8 cellular contexts compared by ENCODE assay signal in genomic region chr21:15064576-15065380, GRCh38. TPM values are rescaled to one million over a fixed set of nuclear protein-coding genes. Genes with fewer than 3 reads are reported as not detected.
DNase-seq lines count a peak whose midpoint lies in the region; ATAC-seq, FAIRE-seq and TF ChIP-seq lines count a peak whose summit lies in the region.

NRIP1 (minus strand) TSS chr21:15065000; CDS start chr21:14968192, 96,808 bp downstream.

- H3K36me3 ChIP-seq in OCI-LY1 (ENCODE audit: insufficient read depth, low read length) = no peaks in the 10 kb centered on the region

- peak; percentile 76 for ATAC-seq in HG03457 (IDR thresholded peaks at IDR 0.05; ENCODE audit: unreplicated experiment)

- H3K9me2 ChIP-seq in OCI-LY1 (ENCODE audit: low read depth, low read length) = no peaks in the 10 kb centered on the region

- H3F3A ChIP-seq in OCI-LY1 (ENCODE audit: insufficient read depth, low read length) = no peaks in the 10 kb centered on the region

- DNase-seq in AML-193 (lab: John Stamatoyannopoulos, UW) (peak; percentile 80 to 81), GM19239 (ENCODE audit: insufficient read length, low spot score) (peak; percentile 71), epithelial cell of prostate (ENCODE audit: low read depth, low spot score) (peak; percentile 57), mucosa of gallbladder (ENCODE audit: low spot score) (peak; percentile 92)
- DNase-seq in activated T-cell treated with anti-CD3 and anti-CD28 coated beads, Interleukin-2, amount 50 U/mL, for 1 hour = peak; percentile 86
- peak; percentile 57 to 64 for DNase-seq in stimulated activated CD8-positive, alpha-beta memory T cell treated with anti-CD3 and anti-CD28 coated beads, Interleukin-4, amount 100 ng/mL, for 1 hour (ENCODE audit: low read depth in 2 of 2, low spot score in 1 of 2)

- no peak within 1 kb of the TSS for H3K9ac ChIP-seq in OCI-LY1 (ENCODE audit: low read length)

- peak within 1 kb of the TSS; percentile 42 for H3K4me3 ChIP-seq in OCI-LY1 (ENCODE audit: low read depth, low read length, poor library complexity, severe bottlenecking)

- peak within 1 kb of the TSS; percentile 52; the same call in 1 of the 2 replicates for H3K4me2 ChIP-seq in OCI-LY1 (ENCODE audit: low read length)

- no peaks in the 10 kb centered on the region for H4K20me1 ChIP-seq in OCI-LY1 (ENCODE audit: insufficient read depth, low read length)

- peaks cover 6% of the 10 kb centered on the region; the same call in 1 of the 2 replicates for H3K27me3 ChIP-seq in OCI-LY1 (ENCODE audit: insufficient read depth, low read length)

- no peaks in the 10 kb centered on the region for H3K79me2 ChIP-seq in OCI-LY1 (ENCODE audit: insufficient read depth, low read length)

- H3K9me3 ChIP-seq in OCI-LY1 (ENCODE audit: low read length) = no peaks in the 10 kb centered on the region

- FAIRE-seq in GM19239 (lab: Jason Lieb, UNC) = peak; percentile 85

- H2AFZ ChIP-seq in OCI-LY1 (ENCODE audit: low read length) = no peak within 1 kb of the TSS

- no peak within 1 kb of the TSS for H3K27ac ChIP-seq in OCI-LY1 (ENCODE audit: low read depth, low read length, poor library complexity, severe bottlenecking)
- H3K27ac ChIP-seq in epithelial cell of prostate = peak within 1 kb of the TSS; percentile 92

- peaks cover 6% of the 10 kb centered on the region for H3K4me1 ChIP-seq in OCI-LY1 (ENCODE audit: insufficient read depth, low read length, severe bottlenecking)

- TF ChIP-seq CTCF in OCI-LY1 (IDR thresholded peaks at IDR 0.05; ENCODE audit: low read length) = no peak

RNA-seq across cellular contexts. Expression of gene NRIP1, which starts in this region (rescaled TPM):
- total RNA-seq in mucosa of gallbladder = 34.4 TPM
